In the genomic region with DNA sequence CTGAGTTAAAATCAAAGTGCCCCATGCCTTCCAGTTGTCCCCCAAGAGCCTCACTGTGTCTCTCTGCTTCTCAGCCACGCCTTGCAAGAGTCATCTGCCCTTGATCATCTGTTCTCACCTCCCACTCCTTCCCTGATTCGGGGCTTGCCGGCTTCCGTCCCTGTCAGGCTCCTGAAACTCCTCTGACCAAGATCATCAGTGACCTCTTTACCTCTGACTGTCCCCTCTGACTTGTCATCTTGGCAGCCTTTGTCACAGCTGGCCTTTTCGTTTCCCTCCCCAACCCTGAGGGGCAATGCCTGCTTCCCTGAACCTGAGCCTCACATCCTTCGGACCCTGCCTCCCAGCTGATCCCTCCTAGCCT, we compare ENCODE assay signal across 7 cellular contexts.
DNase-seq lines count a peak whose midpoint lies in the region; ATAC-seq and TF ChIP-seq lines count a peak whose summit lies in the region.

No MANE protein-coding gene starts in this region.

- ATAC-seq in GM19023 (IDR thresholded peaks at IDR 0.05; ENCODE audit: unreplicated experiment) (peak; percentile 54), HG02678 (IDR thresholded peaks at IDR 0.05; ENCODE audit: unreplicated experiment) (peak; percentile 47)

- no peak for TF ChIP-seq POLR2A in erythroblast (IDR thresholded peaks at IDR 0.05; ENCODE audit: low read length)

- peak; percentile 73 for DNase-seq in activated CD8-positive, alpha-beta memory T cell treated with anti-CD3 and anti-CD28 coated beads, Interleukin-2, amount 50 U/mL, for 48 hours
- DNase-seq in stimulated activated CD8-positive, alpha-beta memory T cell treated with anti-CD3 and anti-CD28 coated beads, Interleukin-12 subunit alpha, Interleukin-12 subunit beta, amount 100 ng/mL, for 4 hours (ENCODE audit: low read depth): peak; percentile 19
- DNase-seq in erythroblast (lab: John Stamatoyannopoulos, UW) (no peak), NCI-H1105 (lab: John Stamatoyannopoulos, UW) (no peak), NCI-H510A (lab: John Stamatoyannopoulos, UW) (no peak)

Comparison
In these comparisons a context has a peak if more than half of its experiments do, and no peak if none do; other contexts are left out.
1. DNase-seq: peak in activated CD8-positive, alpha-beta memory T cell treated with anti-CD3 and anti-CD28 coated beads, Interleukin-2, amount 50 U/mL, for 48 hours (single experiment) and stimulated activated CD8-positive, alpha-beta memory T cell treated with anti-CD3 and anti-CD28 coated beads, Interleukin-12 subunit alpha, Interleukin-12 subunit beta, amount 100 ng/mL, for 4 hours (single experiment); none in erythroblast (0 of 2), NCI-H1105 (single experiment) and NCI-H510A (single experiment).